20 cellular contexts compared by ENCODE assay signal in the genomic region with DNA sequence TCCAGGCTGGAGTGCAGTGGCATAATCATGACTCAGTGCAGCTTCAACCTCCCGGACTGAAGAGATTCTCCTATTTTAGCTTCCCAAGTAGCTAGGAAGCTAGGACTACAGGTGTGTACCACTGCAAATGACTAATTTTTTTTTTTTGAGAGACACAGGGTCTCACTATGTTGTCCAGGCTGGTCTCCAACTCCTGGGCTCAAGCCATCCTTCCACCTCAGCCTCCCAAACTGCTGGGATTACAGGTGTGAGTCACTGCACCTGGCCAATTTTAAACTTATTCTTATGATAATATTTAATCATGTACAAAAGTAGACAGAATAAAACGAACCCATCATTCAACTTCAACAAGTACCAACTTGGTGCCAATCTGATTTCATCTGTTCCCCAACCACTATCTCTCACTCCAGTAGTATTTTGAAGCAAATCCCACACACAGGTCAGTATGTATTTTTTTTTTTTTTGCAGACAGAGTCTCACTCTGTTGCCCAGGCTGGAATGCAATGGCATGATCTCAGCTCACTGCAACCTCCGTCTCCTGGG. TPM values are rescaled to one million over a fixed set of nuclear protein-coding genes. Genes with fewer than 3 reads are reported as not detected.
DNase-seq lines count a peak whose midpoint lies in the region; ATAC-seq lines count a peak whose summit lies in the region.
"Had no signal": no experiment of that assay in that cellular context is flagged by ENCODE, and none has a peak within 500 bp of the region (broad histone marks: within the 10 kb centered on the region; RNA-seq: fewer than 3 reads in every experiment).

No MANE protein-coding gene starts in this region.

- ATAC-seq in central memory CD8-positive, alpha-beta T cell (replicated peaks; ENCODE audit: extremely low read depth, poor library complexity, severe bottlenecking): no peak
- no peak for ATAC-seq in stimulated activated effector memory CD8-positive, alpha-beta T cell treated with anti-CD3 and anti-CD28 coated beads, Interleukin-12 subunit alpha, Interleukin-12 subunit beta, amount 100 ng/mL, for 72 hours
- no peak for ATAC-seq in GM21786 (IDR thresholded peaks at IDR 0.05; ENCODE audit: unreplicated experiment)
- no peak for ATAC-seq in HG03175 (IDR thresholded peaks at IDR 0.05; ENCODE audit: unreplicated experiment)
- ATAC-seq: left colon had no signal

- no peaks in the 10 kb centered on the region for H3K9me3 ChIP-seq in SK-N-MC (ENCODE audit: low read depth, low read length)
- H3K9me3 ChIP-seq: esophagus squamous epithelium, prostate gland had no signal

- H3K27me3 Mint-ChIP-seq in activated CD4-positive, alpha-beta T cell treated with anti-CD3 and anti-CD28 coated beads, Interleukin-2, amount 10 ng/mL, durations not matched to agents 24 days and 14 days: no peaks in the 10 kb centered on the region
- H3K27me3 Mint-ChIP-seq in activated CD4-positive, alpha-beta T cell treated with anti-CD3 and anti-CD28 coated beads, Interleukin-2, amount 10 ng/mL, durations not matched to agents 7 days and 5 days: no peaks in the 10 kb centered on the region
- no peaks in the 10 kb centered on the region for H3K27me3 Mint-ChIP-seq in central memory CD8-positive, alpha-beta T cell

- H3K4me3 ChIP-seq in SK-N-MC: no peak overlapping the region
- H3K4me3 ChIP-seq: coronary artery, esophagus squamous epithelium, hepatocyte, PC-9, prostate gland had no signal

- H3K4me3 Mint-ChIP-seq in activated CD4-positive, alpha-beta T cell treated with anti-CD3 and anti-CD28 coated beads, Interleukin-2, amount 10 ng/mL, durations not matched to agents 24 days and 14 days: peak overlapping the region; percentile 4
- H3K4me3 Mint-ChIP-seq in activated CD4-positive, alpha-beta T cell treated with anti-CD3 and anti-CD28 coated beads, Interleukin-2, amount 10 ng/mL, durations not matched to agents 7 days and 5 days: no peak overlapping the region
- no peak overlapping the region for H3K4me3 Mint-ChIP-seq in central memory CD8-positive, alpha-beta T cell
- H3K4me3 Mint-ChIP-seq in stimulated activated effector memory CD8-positive, alpha-beta T cell treated with anti-CD3 and anti-CD28 coated beads, Interleukin-12 subunit alpha, Interleukin-12 subunit beta, amount 100 ng/mL, for 72 hours: no peak overlapping the region

- no peak for DNase-seq in activated CD4-positive, alpha-beta T cell treated with anti-CD3 and anti-CD28 coated beads, Interleukin-2, amount 10 ng/mL, durations not matched to agents 24 days and 14 days
- DNase-seq in activated CD4-positive, alpha-beta T cell treated with anti-CD3 and anti-CD28 coated beads, Interleukin-2, amount 10 ng/mL, durations not matched to agents 7 days and 5 days: no peak
- DNase-seq in SK-N-MC (ENCODE audit: low read depth, low spot score) (no peak), AG20443 (ENCODE audit: low spot score) (no peak)
- DNase-seq in central memory CD8-positive, alpha-beta T cell (ENCODE audit: low spot score in 2 of 2): no peak
- no peak for DNase-seq in stimulated activated effector memory CD8-positive, alpha-beta T cell treated with anti-CD3 and anti-CD28 coated beads, Interleukin-12 subunit alpha, Interleukin-12 subunit beta, amount 100 ng/mL, for 72 hours (ENCODE audit: low spot score in 2 of 2)
- DNase-seq: activated CD4-positive, alpha-beta T cell treated with anti-CD3 and anti-CD28 coated beads for 1 hour; anterior cingulate cortex; COR-L47; esophagus squamous epithelium; left colon; NCI-H187 treated with DMSO at 0.1 percent for 48 hours; NCI-H526; PC-9; stimulated activated CD4-positive, alpha-beta T cell treated with anti-CD3 and anti-CD28 coated beads, Interleukin-12 subunit alpha, Interleukin-12 subunit beta, amount 100 ng/mL, for 4 hours had no signal

- POLR2A ChIA-PET in activated CD4-positive, alpha-beta T cell treated with anti-CD3 and anti-CD28 coated beads, Interleukin-2, amount 10 ng/mL, durations not matched to agents 7 days and 5 days (lab: Charles Lee): no interaction called here

- no peak overlapping the region for H3K9ac ChIP-seq in SK-N-MC (ENCODE audit: insufficient read length)

- H3K27ac ChIP-seq in SK-N-MC: peak overlapping the region; percentile 60; the same call in 1 of the 2 replicates
- H3K27ac ChIP-seq: esophagus squamous epithelium, hepatocyte, PC-9, prostate gland had no signal

- no peaks in the 10 kb centered on the region for H3K9me3 Mint-ChIP-seq in activated CD4-positive, alpha-beta T cell treated with anti-CD3 and anti-CD28 coated beads, Interleukin-2, amount 10 ng/mL, durations not matched to agents 24 days and 14 days
- H3K9me3 Mint-ChIP-seq in activated CD4-positive, alpha-beta T cell treated with anti-CD3 and anti-CD28 coated beads, Interleukin-2, amount 10 ng/mL, durations not matched to agents 7 days and 5 days: no peaks in the 10 kb centered on the region
- H3K9me3 Mint-ChIP-seq in central memory CD8-positive, alpha-beta T cell: no peaks in the 10 kb centered on the region
- H3K9me3 Mint-ChIP-seq in stimulated activated effector memory CD8-positive, alpha-beta T cell treated with anti-CD3 and anti-CD28 coated beads, Interleukin-12 subunit alpha, Interleukin-12 subunit beta, amount 100 ng/mL, for 72 hours: no peaks in the 10 kb centered on the region

- H3K36me3 Mint-ChIP-seq in activated CD4-positive, alpha-beta T cell treated with anti-CD3 and anti-CD28 coated beads, Interleukin-2, amount 10 ng/mL, durations not matched to agents 24 days and 14 days (ENCODE audit: low read depth): peaks cover 77% of the 10 kb centered on the region
- H3K36me3 Mint-ChIP-seq in activated CD4-positive, alpha-beta T cell treated with anti-CD3 and anti-CD28 coated beads, Interleukin-2, amount 10 ng/mL, durations not matched to agents 7 days and 5 days (ENCODE audit: low read depth): peaks cover 67% of the 10 kb centered on the region
- peaks cover 23% of the 10 kb centered on the region for H3K36me3 Mint-ChIP-seq in central memory CD8-positive, alpha-beta T cell (ENCODE audit: insufficient read depth)
- H3K36me3 Mint-ChIP-seq in stimulated activated effector memory CD8-positive, alpha-beta T cell treated with anti-CD3 and anti-CD28 coated beads, Interleukin-12 subunit alpha, Interleukin-12 subunit beta, amount 100 ng/mL, for 72 hours: peaks cover 100% of the 10 kb centered on the region

- CTCF ChIA-PET in activated CD4-positive, alpha-beta T cell treated with anti-CD3 and anti-CD28 coated beads, Interleukin-2, amount 10 ng/mL, durations not matched to agents 7 days and 5 days (lab: Charles Lee): interaction anchor here (0.6 to 1.3 kb wide), 3 partner anchors 15 to 1137 kb away, joined by 4 to 6 read pairs (median 6); no protein-coding TSS in a partner anchor

- H3K27ac Mint-ChIP-seq in activated CD4-positive, alpha-beta T cell treated with anti-CD3 and anti-CD28 coated beads, Interleukin-2, amount 10 ng/mL, durations not matched to agents 24 days and 14 days: peak overlapping the region; percentile 1
- H3K27ac Mint-ChIP-seq in activated CD4-positive, alpha-beta T cell treated with anti-CD3 and anti-CD28 coated beads, Interleukin-2, amount 10 ng/mL, durations not matched to agents 7 days and 5 days: no peak overlapping the region
- peak overlapping the region; percentile 72 for H3K27ac Mint-ChIP-seq in central memory CD8-positive, alpha-beta T cell (ENCODE audit: low read depth)
- H3K27ac Mint-ChIP-seq in stimulated activated effector memory CD8-positive, alpha-beta T cell treated with anti-CD3 and anti-CD28 coated beads, Interleukin-12 subunit alpha, Interleukin-12 subunit beta, amount 100 ng/mL, for 72 hours: peak overlapping the region; percentile 74

- peaks cover 55% of the 10 kb centered on the region for H3K4me1 Mint-ChIP-seq in activated CD4-positive, alpha-beta T cell treated with anti-CD3 and anti-CD28 coated beads, Interleukin-2, amount 10 ng/mL, durations not matched to agents 24 days and 14 days
- H3K4me1 Mint-ChIP-seq in activated CD4-positive, alpha-beta T cell treated with anti-CD3 and anti-CD28 coated beads, Interleukin-2, amount 10 ng/mL, durations not matched to agents 7 days and 5 days: peaks cover 65% of the 10 kb centered on the region
- peaks cover 68% of the 10 kb centered on the region for H3K4me1 Mint-ChIP-seq in central memory CD8-positive, alpha-beta T cell
- H3K4me1 Mint-ChIP-seq in stimulated activated effector memory CD8-positive, alpha-beta T cell treated with anti-CD3 and anti-CD28 coated beads, Interleukin-12 subunit alpha, Interleukin-12 subunit beta, amount 100 ng/mL, for 72 hours: peaks cover 69% of the 10 kb centered on the region

- intact Hi-C loops in activated CD4-positive, alpha-beta T cell treated with anti-CD3 and anti-CD28 coated beads, Interleukin-2, amount 10 ng/mL, durations not matched to agents 24 days and 14 days (cut with micrococcal nuclease): no loop called here

- no peaks in the 10 kb centered on the region for H3K36me3 ChIP-seq in SK-N-MC (ENCODE audit: insufficient read depth, low read length)
- H3K36me3 ChIP-seq: prostate gland had no signal

RNA-seq across cellular contexts. Expression of a gene that starts 32.5 kb away (rescaled TPM):
- 379 and 381 TPM in 2 replicates for total RNA-seq in activated CD4-positive, alpha-beta T cell treated with anti-CD3 and anti-CD28 coated beads, Interleukin-2, amount 10 ng/mL, durations not matched to agents 24 days and 14 days
- total RNA-seq in activated CD4-positive, alpha-beta T cell treated with anti-CD3 and anti-CD28 coated beads, Interleukin-2, amount 10 ng/mL, durations not matched to agents 7 days and 5 days: 10 to 100 TPM; 57.1 to 58.8 TPM

RNA-seq across cellular contexts. Expression of a gene that starts 48.9 kb away (rescaled TPM):
- 60.1 and 61.3 TPM in 2 replicates for total RNA-seq in activated CD4-positive, alpha-beta T cell treated with anti-CD3 and anti-CD28 coated beads, Interleukin-2, amount 10 ng/mL, durations not matched to agents 24 days and 14 days
- total RNA-seq in activated CD4-positive, alpha-beta T cell treated with anti-CD3 and anti-CD28 coated beads, Interleukin-2, amount 10 ng/mL, durations not matched to agents 7 days and 5 days: 100 to 1,000 TPM; 164 to 193 TPM

RNA-seq across cellular contexts. Expression of a gene that starts 52.5 kb away (rescaled TPM):
- not detected in 2 replicates for total RNA-seq in activated CD4-positive, alpha-beta T cell treated with anti-CD3 and anti-CD28 coated beads, Interleukin-2, amount 10 ng/mL, durations not matched to agents 24 days and 14 days
- total RNA-seq in activated CD4-positive, alpha-beta T cell treated with anti-CD3 and anti-CD28 coated beads, Interleukin-2, amount 10 ng/mL, durations not matched to agents 7 days and 5 days: not detected
- total RNA-seq: PC-9 had no signal
